ENCODE assay signal across 22 cellular contexts in the genomic region with DNA sequence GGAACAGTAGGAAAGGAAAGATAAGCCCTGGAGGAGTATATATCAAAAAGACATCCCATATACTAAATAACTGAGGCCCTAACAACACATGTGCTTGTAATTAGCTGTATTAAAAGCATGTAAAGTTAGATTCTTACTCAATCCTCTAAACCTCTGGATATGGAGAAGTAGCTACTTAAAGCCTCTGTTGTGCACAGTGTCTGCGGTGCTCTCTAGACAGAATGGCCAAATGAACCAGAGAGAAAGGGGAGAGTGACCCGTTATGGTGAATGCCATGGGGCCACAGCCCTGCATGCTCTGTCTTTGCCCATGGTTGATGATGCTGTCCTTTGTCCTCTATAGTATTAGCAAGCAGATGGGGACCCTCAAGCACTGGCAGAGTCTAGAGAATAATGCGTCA.
"Had no signal": no experiment of that assay in that cellular context is flagged by ENCODE, and none has a peak within 500 bp of the region (broad histone marks: within the 10 kb centered on the region; RNA-seq: fewer than 3 reads in every experiment).

No MANE protein-coding gene starts in this region.

- H3K27me3 Mint-ChIP-seq: activated naive CD4-positive, alpha-beta T cell treated with anti-CD3 and anti-CD28 coated beads, Interleukin-2, amount 50 U/mL, for 24 hours; stimulated activated naive B cell treated with anti-CD40 and anti-IgM and Interleukin-4, amounts not matched to agents 10 μg/mL and 1 μg/mL and 100 μg/mL, for 72 hours; T-helper 17 cell had no signal

- H3K27me3 ChIP-seq: body of pancreas, gastrocnemius medialis, heart right ventricle, right atrium auricular region, thyroid gland, uterus had no signal

- H3K36me3 Mint-ChIP-seq: activated naive CD4-positive, alpha-beta T cell treated with anti-CD3 and anti-CD28 coated beads, Interleukin-2, amount 50 U/mL, for 24 hours; naive thymus-derived CD4-positive, alpha-beta T cell; stimulated activated naive B cell treated with anti-CD40 and anti-IgM and Interleukin-4, amounts not matched to agents 10 μg/mL and 1 μg/mL and 100 μg/mL, for 72 hours; WTC11 had no signal

- FAIRE-seq: colon, endometrium had no signal

- H3K4me3 ChIP-seq: body of pancreas, gastrocnemius medialis, heart right ventricle, right atrium auricular region, thyroid gland, uterus had no signal

- H3K27ac Mint-ChIP-seq: activated CD8-positive, alpha-beta T cell treated with anti-CD3 and anti-CD28 coated beads for 36 hours; activated naive CD4-positive, alpha-beta T cell treated with anti-CD3 and anti-CD28 coated beads, Interleukin-2, amount 50 U/mL, for 24 hours; naive thymus-derived CD4-positive, alpha-beta T cell; stimulated activated naive B cell treated with anti-CD40 and anti-IgM and Interleukin-4, amounts not matched to agents 10 μg/mL and 1 μg/mL and 100 μg/mL, for 72 hours; T-helper 17 cell; WTC11 had no signal

- ATAC-seq: activated CD8-positive, alpha-beta T cell treated with anti-CD3 and anti-CD28 coated beads for 36 hours; activated T-cell treated with anti-CD3 and anti-CD28 coated beads, Interleukin-2, amount 50 U/mL, for 4 hours; body of pancreas; gastrocnemius medialis; left colon; naive thymus-derived CD4-positive, alpha-beta T cell; stimulated activated naive B cell treated with anti-CD40 and anti-IgM and Interleukin-4, amounts not matched to agents 10 μg/mL and 1 μg/mL and 100 μg/mL, for 72 hours; T-helper 17 cell; WTC11 had no signal

- DNase-seq: activated CD4-positive, alpha-beta T cell treated with anti-CD3 and anti-CD28 coated beads for 48 hours; activated CD8-positive, alpha-beta T cell treated with anti-CD3 and anti-CD28 coated beads for 36 hours; activated effector memory CD4-positive, alpha-beta T cell treated with Interleukin-2 at 50 U/mL for 16 hours; activated T-cell treated with anti-CD3 and anti-CD28 coated beads, Interleukin-2, amount 50 U/mL, for 4 hours; amniotic stem cell; body of pancreas; caudate nucleus; gastrocnemius medialis; heart right ventricle; left colon; naive thymus-derived CD4-positive, alpha-beta T cell; nucleus accumbens; stimulated activated CD4-positive, alpha-beta T cell treated with anti-CD3 and anti-CD28 coated beads, Interleukin-2, amount 100 ng/mL, for 48 hours; stimulated activated naive B cell treated with anti-CD40 and anti-IgM and Interleukin-4, amounts not matched to agents 10 μg/mL and 1 μg/mL and 100 μg/mL, for 72 hours; T-helper 17 cell; thyroid gland; uterus had no signal

- H3K4me1 ChIP-seq: body of pancreas, gastrocnemius medialis, right atrium auricular region, thyroid gland, uterus had no signal

- H3K4me3 Mint-ChIP-seq: activated CD8-positive, alpha-beta T cell treated with anti-CD3 and anti-CD28 coated beads for 36 hours; activated naive CD4-positive, alpha-beta T cell treated with anti-CD3 and anti-CD28 coated beads, Interleukin-2, amount 50 U/mL, for 24 hours; activated T-cell treated with anti-CD3 and anti-CD28 coated beads, Interleukin-2, amount 50 U/mL, for 4 hours; naive thymus-derived CD4-positive, alpha-beta T cell; stimulated activated naive B cell treated with anti-CD40 and anti-IgM and Interleukin-4, amounts not matched to agents 10 μg/mL and 1 μg/mL and 100 μg/mL, for 72 hours; T-helper 17 cell; WTC11 had no signal

- H3K4me1 Mint-ChIP-seq: activated naive CD4-positive, alpha-beta T cell treated with anti-CD3 and anti-CD28 coated beads, Interleukin-2, amount 50 U/mL, for 24 hours; stimulated activated naive B cell treated with anti-CD40 and anti-IgM and Interleukin-4, amounts not matched to agents 10 μg/mL and 1 μg/mL and 100 μg/mL, for 72 hours; T-helper 17 cell had no signal

- H3K9me3 ChIP-seq: body of pancreas, gastrocnemius medialis, heart right ventricle, right atrium auricular region, thyroid gland, uterus had no signal

- H3K36me3 ChIP-seq: gastrocnemius medialis, heart right ventricle, right atrium auricular region, thyroid gland, uterus had no signal

- H3K27ac ChIP-seq: body of pancreas, gastrocnemius medialis, right atrium auricular region, thyroid gland, uterus had no signal

- H3K9me3 Mint-ChIP-seq: activated CD8-positive, alpha-beta T cell treated with anti-CD3 and anti-CD28 coated beads for 36 hours; activated naive CD4-positive, alpha-beta T cell treated with anti-CD3 and anti-CD28 coated beads, Interleukin-2, amount 50 U/mL, for 24 hours; activated T-cell treated with anti-CD3 and anti-CD28 coated beads, Interleukin-2, amount 50 U/mL, for 4 hours; stimulated activated naive B cell treated with anti-CD40 and anti-IgM and Interleukin-4, amounts not matched to agents 10 μg/mL and 1 μg/mL and 100 μg/mL, for 72 hours; WTC11 had no signal
